ENCODE assay signal across 9 cellular contexts in the genomic region with DNA sequence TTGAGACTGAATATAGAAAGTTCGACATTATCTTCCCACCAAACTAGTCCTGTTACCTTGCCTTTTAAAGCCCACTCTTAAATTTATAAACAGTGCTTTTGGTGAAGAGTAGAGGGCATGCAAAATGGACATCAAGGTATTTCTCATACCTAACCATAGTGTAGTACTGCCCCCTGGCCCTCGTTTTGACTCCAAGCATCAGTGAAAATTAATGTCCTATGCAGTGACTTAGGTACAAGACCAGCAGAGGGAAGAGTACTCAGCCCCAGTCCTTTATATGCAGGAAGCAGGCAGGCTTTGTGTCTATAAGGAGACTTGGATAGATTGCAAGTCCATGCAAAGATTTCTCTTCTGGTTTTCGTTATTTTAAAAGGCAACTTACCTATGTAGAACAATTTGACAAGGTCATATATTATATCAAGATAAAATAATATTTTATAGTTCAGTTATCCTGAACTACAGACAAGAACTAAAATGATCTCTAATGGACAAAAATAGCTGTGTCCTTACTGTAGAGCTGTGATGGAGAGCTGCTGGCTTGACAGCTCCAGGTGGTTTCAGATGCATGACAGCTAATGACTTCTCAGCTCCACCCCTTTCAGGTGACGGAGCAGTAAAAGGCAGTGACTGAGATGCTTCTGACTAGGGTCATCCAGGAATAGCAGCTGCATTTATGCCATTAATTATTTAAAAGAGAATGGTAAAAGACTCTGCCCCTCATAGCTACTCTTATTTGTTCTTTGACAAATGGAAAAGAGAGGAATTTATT.
DNase-seq lines count a peak whose midpoint lies in the region; ATAC-seq, FAIRE-seq and TF ChIP-seq lines count a peak whose summit lies in the region.
"Had no signal": no experiment of that assay in that cellular context is flagged by ENCODE, and none has a peak within 500 bp of the region (broad histone marks: within the 10 kb centered on the region; RNA-seq: fewer than 3 reads in every experiment).

No MANE protein-coding gene starts in this region.

- H3K36me3 ChIP-seq in pancreas = no peaks in the 10 kb centered on the region
- H3K36me3 ChIP-seq: suprapubic skin had no signal

- H3K4me1 Mint-ChIP-seq in nephron progenitor cell = no peaks in the 10 kb centered on the region

- no peak overlapping the region for H3K4me3 Mint-ChIP-seq in nephron progenitor cell

- no peak overlapping the region for H3K4me3 ChIP-seq in pancreas
- H3K4me3 ChIP-seq: suprapubic skin had no signal

- intact Hi-C loops in pancreas (cut with DNase I) = no loop called here

- H3K27ac Mint-ChIP-seq in nephron progenitor cell = no peak overlapping the region

- H3K36me3 Mint-ChIP-seq in nephron progenitor cell (ENCODE audit: low read depth) = no peaks in the 10 kb centered on the region

- WGBS in pancreas, 2 donors = 55 to 65% methylated on average over 4 of the region's 4 CpGs

- H3K27me3 Mint-ChIP-seq in nephron progenitor cell (ENCODE audit: low read depth, poor library complexity) = peaks cover 8% of the 10 kb centered on the region

- H3K27me3 ChIP-seq in pancreas = no peaks in the 10 kb centered on the region
- H3K27me3 ChIP-seq: suprapubic skin had no signal

- H3K9me3 Mint-ChIP-seq in nephron progenitor cell = peaks cover 4% of the 10 kb centered on the region

- peak; percentile 39 for DNase-seq in H4 (ENCODE audit: low spot score)
- peak; percentile 54 for DNase-seq in NCI-H1694 (lab: John Stamatoyannopoulos, UW)
- DNase-seq in SW480 (ENCODE audit: low spot score) = peak; percentile 29
- peak in 1 of 6 donors; percentile 23 for DNase-seq in pancreas
- no peak for DNase-seq in AG08395 (ENCODE audit: low spot score)
- DNase-seq in nephron progenitor cell = no peak
- DNase-seq in NK-92 treated with Interleukin-12 subunit alpha and Interleukin-12 subunit beta, amount 100 ng/mL, for 24 hours (lab: John Stamatoyannopoulos, UW) = no peak
- DNase-seq: activated CD8-positive, alpha-beta memory T cell treated with anti-CD3 and anti-CD28 coated beads for 24 hours had no signal

- TF ChIP-seq CTCF in pancreas (IDR thresholded peaks at IDR 0.05) (no peak), nephron progenitor cell (IDR thresholded peaks at IDR 0.05) (no peak)

- peaks cover 8 to 18% (median 14%) of the 10 kb centered on the region in 3 donors for H3K4me1 ChIP-seq in pancreas
- H3K4me1 ChIP-seq: suprapubic skin had no signal

- no peak overlapping the region for H3K27ac ChIP-seq in pancreas
- H3K27ac ChIP-seq: suprapubic skin had no signal

- FAIRE-seq in pancreas (lab: Jason Lieb, UNC) = no peak

- no peaks in the 10 kb centered on the region for H3K9me3 ChIP-seq in pancreas
- H3K9me3 ChIP-seq: suprapubic skin had no signal

- peak; percentile 41 to 72 (median 55) for ATAC-seq in pancreas

Comparison
In these comparisons a context has a peak if more than half of its experiments do, and no peak if none do; other contexts are left out.
1. DNase-seq: peak in H4 (single experiment), NCI-H1694 (single experiment) and SW480 (single experiment); none in AG08395 (single experiment), nephron progenitor cell (single experiment) and NK-92 treated with Interleukin-12 subunit alpha and Interleukin-12 subunit beta, amount 100 ng/mL, for 24 hours (single experiment).